Comparison of ENCODE assay signal across 19 cellular contexts in the genomic region with DNA sequence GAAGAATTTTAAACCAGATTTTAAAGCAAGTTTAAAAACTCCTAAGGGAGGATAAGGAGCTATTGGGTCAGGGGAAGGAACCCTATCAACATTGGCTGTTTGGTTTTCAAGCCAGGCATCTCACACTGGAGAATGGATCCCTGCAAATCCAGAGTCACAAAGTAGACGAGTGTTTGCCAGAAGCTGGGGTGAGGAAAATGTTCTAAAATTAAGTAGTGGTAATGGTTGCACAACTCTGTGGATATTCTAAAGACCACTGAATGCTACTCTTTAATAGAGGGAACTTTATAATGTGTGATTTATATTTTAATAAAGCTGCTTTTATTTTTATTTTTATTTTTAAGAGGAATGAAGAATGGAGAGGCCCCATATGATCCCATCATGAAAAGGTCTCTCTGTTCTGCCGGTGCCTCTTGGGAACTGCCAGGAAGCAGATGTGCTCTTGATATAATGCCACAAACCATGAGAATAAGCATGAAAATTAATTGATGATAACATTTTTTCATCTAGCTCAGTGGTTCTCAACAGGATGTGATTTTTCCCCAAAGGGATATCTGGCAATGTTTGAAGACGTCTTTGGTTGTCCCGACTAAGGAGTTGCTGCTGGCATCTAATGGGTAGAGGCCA.
A peak's percentile ranks its signal among the peaks of the same experiment; 100 is the strongest.
DNase-seq lines count a peak whose midpoint lies in the region; ATAC-seq and TF ChIP-seq lines count a peak whose summit lies in the region.
"Had no signal": no experiment of that assay in that cellular context is flagged by ENCODE, and none has a peak within 500 bp of the region (broad histone marks: within the 10 kb centered on the region; RNA-seq: fewer than 3 reads in every experiment).

No MANE protein-coding gene starts in this region.

- ATAC-seq in sciatic nerve = peak; percentile 77
- ATAC-seq: A549; CD8-positive, alpha-beta T cell had no signal

- DNase-seq in OCI-LY7 (ENCODE audit: low spot score) = no peak
- no peak for DNase-seq in sciatic nerve (ENCODE audit: low spot score)
- no peak for DNase-seq in CD14-positive monocyte (ENCODE audit: low spot score)
- DNase-seq in NCI-H345 treated with DMSO at 0.1 percent for 48 hours (lab: John Stamatoyannopoulos, UW; ENCODE audit: unreplicated experiment) = no peak
- DNase-seq in endodermal cell = no peak
- DNase-seq: 8988T; ACHN; C1 segment of cervical spinal cord; CD4-positive, CD25-positive, alpha-beta regulatory T cell; CD8-positive, alpha-beta T cell; DMS 273 treated with DMSO at 0.1 percent for 48 hours; DMS79; GF-D8; GOT3; HFFc6 had no signal

- BruUV-seq in OCI-LY7 (replicated peaks; lab: Mats Ljungman, UMichigan) = no TSS peak

- no peaks in the 10 kb centered on the region for H3K9me3 ChIP-seq in BLaER1
- peaks cover 11% of the 10 kb centered on the region; the same call in 1 of the 2 replicates for H3K9me3 ChIP-seq in DOHH2 (ENCODE audit: control insufficient read depth, insufficient read depth, low read length)
- no peaks in the 10 kb centered on the region for H3K9me3 ChIP-seq in OCI-LY7 (ENCODE audit: low read length)
- no peaks in the 10 kb centered on the region for H3K9me3 ChIP-seq in endodermal cell (ENCODE audit: control insufficient read depth, low read length)
- H3K9me3 ChIP-seq: A549, HAP-1 had no signal

- H3K27me3 Mint-ChIP-seq in CD14-positive monocyte (ENCODE audit: low read depth in 3 of 3) = peaks cover 0 to 4% (median 2%) of the 10 kb centered on the region in 3 donors
- H3K27me3 Mint-ChIP-seq in endodermal cell (ENCODE audit: insufficient read depth) = no peaks in the 10 kb centered on the region

- CTCF ChIA-PET in OCI-LY7 (lab: Charles Lee; ENCODE audit: unreplicated experiment) = no interaction called here

- WGBS in endodermal cell (ENCODE audit: insufficient coverage in 1 of 2, insufficient read length in 1 of 2), 2 experiments = 86 to 91% methylated on average over 2 to 4 of the region's 4 CpGs

- no peaks in the 10 kb centered on the region for H3K79me2 ChIP-seq in DOHH2 (ENCODE audit: control insufficient read depth, low read length)
- H3K79me2 ChIP-seq in OCI-LY7 (ENCODE audit: insufficient read depth, low read depth, low read length) = no peaks in the 10 kb centered on the region

- H2AFZ ChIP-seq in OCI-LY7 (ENCODE audit: low read length) = peak overlapping the region; percentile 70

- H3K9me2 ChIP-seq in DOHH2 (replicated peaks; ENCODE audit: control insufficient read depth, low read length) (no peaks in the 10 kb centered on the region), OCI-LY7 (ENCODE audit: insufficient read depth, low read length) (no peaks in the 10 kb centered on the region)

- H3F3A ChIP-seq in DOHH2 (ENCODE audit: control insufficient read depth, insufficient read depth) = no peaks in the 10 kb centered on the region

- H3K27ac Mint-ChIP-seq in CD14-positive monocyte (no peak overlapping the region), endodermal cell (no peak overlapping the region)
- H3K27ac Mint-ChIP-seq: CD4-positive, CD25-positive, alpha-beta regulatory T cell; CD8-positive, alpha-beta T cell; HFFc6 had no signal

- H3K4me1 Mint-ChIP-seq in CD14-positive monocyte (no peaks in the 10 kb centered on the region), endodermal cell (no peaks in the 10 kb centered on the region)
- H3K4me1 Mint-ChIP-seq: CD4-positive, CD25-positive, alpha-beta regulatory T cell had no signal

- H3K9ac ChIP-seq in BLaER1 (no peak overlapping the region), endodermal cell (ENCODE audit: extremely low read depth, low read length, poor library complexity, severe bottlenecking) (no peak overlapping the region)

- POLR2A ChIA-PET in OCI-LY7 (lab: Charles Lee) = interaction anchor here (0.6 to 1.4 kb wide), 7 partner anchors 11 to 1272 kb away, joined by 3 to 7 read pairs (median 3); no protein-coding TSS in a partner anchor

- H3K4me3 ChIP-seq in BLaER1 (no peak overlapping the region), DOHH2 (ENCODE audit: low read length) (0 out of 2 replicates have a peak overlapping the region, but pooled peaks have one; percentile 20), OCI-LY7 (ENCODE audit: low read depth, low read length, poor library complexity, severe bottlenecking) (no peak overlapping the region), endodermal cell (ENCODE audit: low read length) (no peak overlapping the region)
- H3K4me3 ChIP-seq: A549, HAP-1 had no signal

- H3K36me3 ChIP-seq in BLaER1 (no peaks in the 10 kb centered on the region), DOHH2 (ENCODE audit: control insufficient read depth, low read length) (no peaks in the 10 kb centered on the region), OCI-LY7 (ENCODE audit: insufficient read depth, low read length) (no peaks in the 10 kb centered on the region), endodermal cell (ENCODE audit: control insufficient read depth, insufficient read depth, low read length) (no peaks in the 10 kb centered on the region)
- H3K36me3 ChIP-seq: HAP-1 had no signal

- intact Hi-C loops in OCI-LY7 (cut with micrococcal nuclease; ENCODE audit: unreplicated experiment) (no loop called here), sciatic nerve (cut with DNase I) (no loop called here), CD14-positive monocyte (cut with micrococcal nuclease) (no loop called here)

- H3K4me1 ChIP-seq in BLaER1 = no peaks in the 10 kb centered on the region; the same call in none of the 2 replicates
- peaks cover 37% of the 10 kb centered on the region for H3K4me1 ChIP-seq in DOHH2 (ENCODE audit: control insufficient read depth, low read length)
- H3K4me1 ChIP-seq in OCI-LY7 (ENCODE audit: insufficient read depth, low read length, poor library complexity, severe bottlenecking) = peaks cover 25% of the 10 kb centered on the region
- no peaks in the 10 kb centered on the region for H3K4me1 ChIP-seq in endodermal cell (ENCODE audit: control insufficient read depth, insufficient read depth, low read length)
- H3K4me1 ChIP-seq: A549, HAP-1 had no signal

- H4K20me1 ChIP-seq in BLaER1 (no peaks in the 10 kb centered on the region), DOHH2 (ENCODE audit: control insufficient read depth, insufficient read depth, low read depth, low read length) (no peaks in the 10 kb centered on the region), OCI-LY7 (ENCODE audit: insufficient read depth, low read length) (no peaks in the 10 kb centered on the region)

- H3K36me3 Mint-ChIP-seq in CD14-positive monocyte (no peaks in the 10 kb centered on the region), endodermal cell (ENCODE audit: low read depth) (no peaks in the 10 kb centered on the region)
- H3K36me3 Mint-ChIP-seq: CD4-positive, CD25-positive, alpha-beta regulatory T cell; CD8-positive, alpha-beta T cell had no signal

- H3K27ac ChIP-seq in BLaER1 (no peak overlapping the region; the same call in 1 of the 2 replicates), DOHH2 (ENCODE audit: low read depth, low read length) (no peak overlapping the region), OCI-LY7 (ENCODE audit: low read depth, low read length, poor library complexity, severe bottlenecking) (no peak overlapping the region), endodermal cell (ENCODE audit: low read depth, low read length) (no peak overlapping the region)
- H3K27ac ChIP-seq: A549 had no signal

- H3K4me2 ChIP-seq in BLaER1 = peak overlapping the region; percentile 71
- H3K4me2 ChIP-seq in DOHH2 (ENCODE audit: low read length) = peak overlapping the region; percentile 38
- peak overlapping the region; percentile 31 for H3K4me2 ChIP-seq in OCI-LY7 (ENCODE audit: low read length)
- H3K4me2 ChIP-seq: A549 had no signal

- TF ChIP-seq CTCF in DOHH2 (IDR thresholded peaks at IDR 0.05; ENCODE audit: low read depth, low read length, poor library complexity, severe bottlenecking) = no peak
- no peak for TF ChIP-seq CTCF in OCI-LY7 (conservative IDR thresholded peaks at IDR 0.05; ENCODE audit: low read length)
- no peak for TF ChIP-seq CTCF in CD14-positive monocyte (IDR thresholded peaks at IDR 0.05)
- TF ChIP-seq CTCF in endodermal cell (conservative IDR thresholded peaks at IDR 0.05) = no peak

- H3K4me3 Mint-ChIP-seq in CD14-positive monocyte (no peak overlapping the region), endodermal cell (no peak overlapping the region)
- H3K4me3 Mint-ChIP-seq: CD4-positive, CD25-positive, alpha-beta regulatory T cell; CD8-positive, alpha-beta T cell; HFFc6 had no signal

- H3K9me3 Mint-ChIP-seq in CD14-positive monocyte (peaks cover 9 to 23% (median 13%) of the 10 kb centered on the region in 7 donors), endodermal cell (no peaks in the 10 kb centered on the region)
- H3K9me3 Mint-ChIP-seq: CD8-positive, alpha-beta T cell had no signal

- H3K27me3 ChIP-seq in BLaER1 (no peaks in the 10 kb centered on the region), DOHH2 (ENCODE audit: control insufficient read depth, low read length) (no peaks in the 10 kb centered on the region), endodermal cell (ENCODE audit: control insufficient read depth, insufficient read depth, low read length, poor library complexity, severe bottlenecking) (no peaks in the 10 kb centered on the region)
